ENCODE assay signal across 15 cellular contexts in genomic region chr1:210777914-210778313, GRCh38.
DNase-seq lines count a peak whose midpoint lies in the region; ATAC-seq and TF ChIP-seq lines count a peak whose summit lies in the region.
"Had no signal": no experiment of that assay in that cellular context is flagged by ENCODE, and none has a peak within 500 bp of the region (broad histone marks: within the 10 kb centered on the region; RNA-seq: fewer than 3 reads in every experiment).

No MANE protein-coding gene starts in this region.

- H3K4me3 Mint-ChIP-seq in neural progenitor cell: no peak overlapping the region
- no peak overlapping the region for H3K4me3 Mint-ChIP-seq in activated T-helper 17 cell treated with anti-CD3 and anti-CD28 coated beads, Interleukin-2, amount 50 U/mL, for 72 hours
- H3K4me3 Mint-ChIP-seq: CD8-positive, alpha-beta memory T cell; HFFc6; IgD-negative memory B cell had no signal

- in situ Hi-C loops in SK-MEL-5 (cut with HindIII; ENCODE audit: low pct_unique_long_range_greater_than_20kb, low sequenced_read_pairs): no loop called here
- in situ Hi-C loops in ACHN (cut with HindIII; ENCODE audit: low pct_ligation_motif_present, low pct_unique_long_range_greater_than_20kb, low sequenced_read_pairs): no loop called here

- no peaks in the 10 kb centered on the region for H3K36me3 ChIP-seq in neural progenitor cell
- H3K36me3 ChIP-seq: BLaER1 had no signal

- no peak overlapping the region for H3K9ac ChIP-seq in neural progenitor cell
- H3K9ac ChIP-seq: BLaER1 had no signal

- H3K36me3 Mint-ChIP-seq in neural progenitor cell: no peaks in the 10 kb centered on the region
- no peaks in the 10 kb centered on the region for H3K36me3 Mint-ChIP-seq in activated T-helper 17 cell treated with anti-CD3 and anti-CD28 coated beads, Interleukin-2, amount 50 U/mL, for 72 hours (ENCODE audit: low read depth)
- H3K36me3 Mint-ChIP-seq: CD8-positive, alpha-beta memory T cell had no signal

- ATAC-seq in HG03442 (IDR thresholded peaks at IDR 0.05; ENCODE audit: unreplicated experiment): peak; percentile 49
- ATAC-seq in activated T-helper 17 cell treated with anti-CD3 and anti-CD28 coated beads, Interleukin-2, amount 50 U/mL, for 72 hours (replicated peaks): no peak
- ATAC-seq: A549 had no signal

- no peaks in the 10 kb centered on the region for H3K79me2 ChIP-seq in neural progenitor cell (ENCODE audit: low read depth)

- H3K4me1 ChIP-seq in neural progenitor cell: peaks cover 16% of the 10 kb centered on the region
- H3K4me1 ChIP-seq: A549, BLaER1, Caco-2 had no signal

- DNase-seq in SK-MEL-5 (ENCODE audit: low read depth, low spot score) (peak; percentile 11), neural progenitor cell (ENCODE audit: low spot score) (no peak), ACHN (no peak)
- DNase-seq in activated CD4-positive, alpha-beta T cell treated with anti-CD3 and anti-CD28 coated beads, Interleukin-2, amount 50 U/mL, for 1 hour: no peak
- DNase-seq: Caco-2; CD8-positive, alpha-beta memory T cell; DND-41; GDM1; HCEC 1CT; HFFc6 had no signal

- H3K4me1 Mint-ChIP-seq in neural progenitor cell: peaks cover 18% of the 10 kb centered on the region
- no peaks in the 10 kb centered on the region for H3K4me1 Mint-ChIP-seq in activated T-helper 17 cell treated with anti-CD3 and anti-CD28 coated beads, Interleukin-2, amount 50 U/mL, for 72 hours
- H3K4me1 Mint-ChIP-seq: CD8-positive, alpha-beta memory T cell; IgD-negative memory B cell had no signal

- H3K27ac Mint-ChIP-seq in neural progenitor cell: peak overlapping the region; percentile 61
- H3K27ac Mint-ChIP-seq in activated T-helper 17 cell treated with anti-CD3 and anti-CD28 coated beads, Interleukin-2, amount 50 U/mL, for 72 hours: no peak overlapping the region
- H3K27ac Mint-ChIP-seq: CD8-positive, alpha-beta memory T cell; HFFc6; IgD-negative memory B cell had no signal

- H3K27ac ChIP-seq in neural progenitor cell: no peak overlapping the region
- H3K27ac ChIP-seq: A549, BLaER1 had no signal

- H3K9me3 ChIP-seq in neural progenitor cell (ENCODE audit: low read depth): no peaks in the 10 kb centered on the region
- H3K9me3 ChIP-seq: A549, BLaER1, Caco-2 had no signal

- peaks cover 6% of the 10 kb centered on the region for H3K27me3 Mint-ChIP-seq in neural progenitor cell (ENCODE audit: insufficient read depth, low read depth)
- peaks cover 25% of the 10 kb centered on the region for H3K27me3 Mint-ChIP-seq in activated T-helper 17 cell treated with anti-CD3 and anti-CD28 coated beads, Interleukin-2, amount 50 U/mL, for 72 hours

- no peak for TF ChIP-seq CTCF in neural progenitor cell (IDR thresholded peaks at IDR 0.05)

- no peak overlapping the region for H2AFZ ChIP-seq in neural progenitor cell (replicated peaks)

- no peaks in the 10 kb centered on the region for H3F3A ChIP-seq in neural progenitor cell (ENCODE audit: low read depth)

- no peaks in the 10 kb centered on the region for H3K9me3 Mint-ChIP-seq in neural progenitor cell
- no peaks in the 10 kb centered on the region for H3K9me3 Mint-ChIP-seq in activated T-helper 17 cell treated with anti-CD3 and anti-CD28 coated beads, Interleukin-2, amount 50 U/mL, for 72 hours
- H3K9me3 Mint-ChIP-seq: CD8-positive, alpha-beta memory T cell; HFFc6; IgD-negative memory B cell had no signal

- H3K27me3 ChIP-seq in neural progenitor cell: no peaks in the 10 kb centered on the region
- H3K27me3 ChIP-seq: BLaER1 had no signal

- no peak overlapping the region for H3K4me2 ChIP-seq in neural progenitor cell
- H3K4me2 ChIP-seq: A549, BLaER1 had no signal

- H4K20me1 ChIP-seq in neural progenitor cell (ENCODE audit: low read depth): no peaks in the 10 kb centered on the region
- H4K20me1 ChIP-seq: BLaER1 had no signal

- H3K4me3 ChIP-seq in neural progenitor cell: no peak overlapping the region
- H3K4me3 ChIP-seq: A549, BLaER1 had no signal
